1 cellular context compared by ENCODE assay signal in the genomic region with DNA sequence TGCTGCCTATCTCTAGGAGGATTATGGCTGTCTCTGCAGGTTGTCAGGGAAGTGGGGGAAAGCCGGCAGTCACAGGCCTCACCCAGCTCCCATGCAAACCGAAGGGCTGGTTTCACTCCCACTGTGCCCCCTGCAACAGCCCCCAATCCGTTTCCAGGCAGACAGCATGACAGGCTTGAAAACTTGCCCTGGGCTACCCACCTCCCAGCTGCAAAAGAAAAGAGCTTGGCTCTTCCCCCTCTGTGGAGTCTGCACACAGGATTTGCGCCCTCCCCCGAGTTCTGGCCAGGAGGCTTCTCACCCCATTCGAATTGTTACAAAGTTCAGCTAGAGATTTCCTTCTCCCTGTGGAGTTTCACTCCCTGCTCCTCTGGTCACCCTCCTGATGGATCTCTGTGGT.
TF ChIP-seq lines count a peak whose summit lies in the region.

No MANE protein-coding gene starts in this region.

TF ChIP-seq in K562, 482 proteins besides CTCF, POLR2A, EP300 and RAD21 (continued from another document):
- TF ChIP-seq, protein P1, sequence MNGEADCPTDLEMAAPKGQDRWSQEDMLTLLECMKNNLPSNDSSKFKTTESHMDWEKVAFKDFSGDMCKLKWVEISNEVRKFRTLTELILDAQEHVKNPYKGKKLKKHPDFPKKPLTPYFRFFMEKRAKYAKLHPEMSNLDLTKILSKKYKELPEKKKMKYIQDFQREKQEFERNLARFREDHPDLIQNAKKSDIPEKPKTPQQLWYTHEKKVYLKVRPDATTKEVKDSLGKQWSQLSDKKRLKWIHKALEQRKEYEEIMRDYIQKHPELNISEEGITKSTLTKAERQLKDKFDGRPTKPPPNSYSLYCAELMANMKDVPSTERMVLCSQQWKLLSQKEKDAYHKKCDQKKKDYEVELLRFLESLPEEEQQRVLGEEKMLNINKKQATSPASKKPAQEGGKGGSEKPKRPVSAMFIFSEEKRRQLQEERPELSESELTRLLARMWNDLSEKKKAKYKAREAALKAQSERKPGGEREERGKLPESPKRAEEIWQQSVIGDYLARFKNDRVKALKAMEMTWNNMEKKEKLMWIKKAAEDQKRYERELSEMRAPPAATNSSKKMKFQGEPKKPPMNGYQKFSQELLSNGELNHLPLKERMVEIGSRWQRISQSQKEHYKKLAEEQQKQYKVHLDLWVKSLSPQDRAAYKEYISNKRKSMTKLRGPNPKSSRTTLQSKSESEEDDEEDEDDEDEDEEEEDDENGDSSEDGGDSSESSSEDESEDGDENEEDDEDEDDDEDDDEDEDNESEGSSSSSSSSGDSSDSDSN (IDR thresholded peaks at IDR 0.05; ENCODE audit: borderline replicate concordance in 1 of 2, low read depth in 2 of 2, low read length in 2 of 2): no peak
- no peak for TF ChIP-seq SMAD4 (CRISPR knock-in tag; conservative IDR thresholded peaks at IDR 0.05)
- TF ChIP-seq SAFB2 (IDR thresholded peaks at IDR 0.05; ENCODE audit: borderline replicate concordance, low read depth, low read length, severe bottlenecking): no peak
- TF ChIP-seq ZFP1 (CRISPR knock-in tag; IDR thresholded peaks at IDR 0.05): no peak
- TF ChIP-seq SNIP1 (IDR thresholded peaks at IDR 0.05; ENCODE audit: low read depth): no peak
- TF ChIP-seq, protein P2, sequence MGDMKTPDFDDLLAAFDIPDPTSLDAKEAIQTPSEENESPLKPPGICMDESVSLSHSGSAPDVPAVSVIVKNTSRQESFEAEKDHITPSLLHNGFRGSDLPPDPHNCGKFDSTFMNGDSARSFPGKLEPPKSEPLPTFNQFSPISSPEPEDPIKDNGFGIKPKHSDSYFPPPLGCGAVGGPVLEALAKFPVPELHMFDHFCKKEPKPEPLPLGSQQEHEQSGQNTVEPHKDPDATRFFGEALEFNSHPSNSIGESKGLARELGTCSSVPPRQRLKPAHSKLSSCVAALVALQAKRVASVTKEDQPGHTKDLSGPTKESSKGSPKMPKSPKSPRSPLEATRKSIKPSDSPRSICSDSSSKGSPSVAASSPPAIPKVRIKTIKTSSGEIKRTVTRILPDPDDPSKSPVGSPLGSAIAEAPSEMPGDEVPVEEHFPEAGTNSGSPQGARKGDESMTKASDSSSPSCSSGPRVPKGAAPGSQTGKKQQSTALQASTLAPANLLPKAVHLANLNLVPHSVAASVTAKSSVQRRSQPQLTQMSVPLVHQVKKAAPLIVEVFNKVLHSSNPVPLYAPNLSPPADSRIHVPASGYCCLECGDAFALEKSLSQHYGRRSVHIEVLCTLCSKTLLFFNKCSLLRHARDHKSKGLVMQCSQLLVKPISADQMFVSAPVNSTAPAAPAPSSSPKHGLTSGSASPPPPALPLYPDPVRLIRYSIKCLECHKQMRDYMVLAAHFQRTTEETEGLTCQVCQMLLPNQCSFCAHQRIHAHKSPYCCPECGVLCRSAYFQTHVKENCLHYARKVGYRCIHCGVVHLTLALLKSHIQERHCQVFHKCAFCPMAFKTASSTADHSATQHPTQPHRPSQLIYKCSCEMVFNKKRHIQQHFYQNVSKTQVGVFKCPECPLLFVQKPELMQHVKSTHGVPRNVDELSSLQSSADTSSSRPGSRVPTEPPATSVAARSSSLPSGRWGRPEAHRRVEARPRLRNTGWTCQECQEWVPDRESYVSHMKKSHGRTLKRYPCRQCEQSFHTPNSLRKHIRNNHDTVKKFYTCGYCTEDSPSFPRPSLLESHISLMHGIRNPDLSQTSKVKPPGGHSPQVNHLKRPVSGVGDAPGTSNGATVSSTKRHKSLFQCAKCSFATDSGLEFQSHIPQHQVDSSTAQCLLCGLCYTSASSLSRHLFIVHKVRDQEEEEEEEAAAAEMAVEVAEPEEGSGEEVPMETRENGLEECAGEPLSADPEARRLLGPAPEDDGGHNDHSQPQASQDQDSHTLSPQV (IDR thresholded peaks at IDR 0.05): no peak
- TF ChIP-seq BACH1 (tag; IDR thresholded peaks at IDR 0.05): no peak
- no peak for TF ChIP-seq PPARD (CRISPR knock-in tag; IDR thresholded peaks at IDR 0.05)
- no peak for TF ChIP-seq ZNF586 (CRISPR knock-in tag; conservative IDR thresholded peaks at IDR 0.05)
- TF ChIP-seq, protein P3, sequence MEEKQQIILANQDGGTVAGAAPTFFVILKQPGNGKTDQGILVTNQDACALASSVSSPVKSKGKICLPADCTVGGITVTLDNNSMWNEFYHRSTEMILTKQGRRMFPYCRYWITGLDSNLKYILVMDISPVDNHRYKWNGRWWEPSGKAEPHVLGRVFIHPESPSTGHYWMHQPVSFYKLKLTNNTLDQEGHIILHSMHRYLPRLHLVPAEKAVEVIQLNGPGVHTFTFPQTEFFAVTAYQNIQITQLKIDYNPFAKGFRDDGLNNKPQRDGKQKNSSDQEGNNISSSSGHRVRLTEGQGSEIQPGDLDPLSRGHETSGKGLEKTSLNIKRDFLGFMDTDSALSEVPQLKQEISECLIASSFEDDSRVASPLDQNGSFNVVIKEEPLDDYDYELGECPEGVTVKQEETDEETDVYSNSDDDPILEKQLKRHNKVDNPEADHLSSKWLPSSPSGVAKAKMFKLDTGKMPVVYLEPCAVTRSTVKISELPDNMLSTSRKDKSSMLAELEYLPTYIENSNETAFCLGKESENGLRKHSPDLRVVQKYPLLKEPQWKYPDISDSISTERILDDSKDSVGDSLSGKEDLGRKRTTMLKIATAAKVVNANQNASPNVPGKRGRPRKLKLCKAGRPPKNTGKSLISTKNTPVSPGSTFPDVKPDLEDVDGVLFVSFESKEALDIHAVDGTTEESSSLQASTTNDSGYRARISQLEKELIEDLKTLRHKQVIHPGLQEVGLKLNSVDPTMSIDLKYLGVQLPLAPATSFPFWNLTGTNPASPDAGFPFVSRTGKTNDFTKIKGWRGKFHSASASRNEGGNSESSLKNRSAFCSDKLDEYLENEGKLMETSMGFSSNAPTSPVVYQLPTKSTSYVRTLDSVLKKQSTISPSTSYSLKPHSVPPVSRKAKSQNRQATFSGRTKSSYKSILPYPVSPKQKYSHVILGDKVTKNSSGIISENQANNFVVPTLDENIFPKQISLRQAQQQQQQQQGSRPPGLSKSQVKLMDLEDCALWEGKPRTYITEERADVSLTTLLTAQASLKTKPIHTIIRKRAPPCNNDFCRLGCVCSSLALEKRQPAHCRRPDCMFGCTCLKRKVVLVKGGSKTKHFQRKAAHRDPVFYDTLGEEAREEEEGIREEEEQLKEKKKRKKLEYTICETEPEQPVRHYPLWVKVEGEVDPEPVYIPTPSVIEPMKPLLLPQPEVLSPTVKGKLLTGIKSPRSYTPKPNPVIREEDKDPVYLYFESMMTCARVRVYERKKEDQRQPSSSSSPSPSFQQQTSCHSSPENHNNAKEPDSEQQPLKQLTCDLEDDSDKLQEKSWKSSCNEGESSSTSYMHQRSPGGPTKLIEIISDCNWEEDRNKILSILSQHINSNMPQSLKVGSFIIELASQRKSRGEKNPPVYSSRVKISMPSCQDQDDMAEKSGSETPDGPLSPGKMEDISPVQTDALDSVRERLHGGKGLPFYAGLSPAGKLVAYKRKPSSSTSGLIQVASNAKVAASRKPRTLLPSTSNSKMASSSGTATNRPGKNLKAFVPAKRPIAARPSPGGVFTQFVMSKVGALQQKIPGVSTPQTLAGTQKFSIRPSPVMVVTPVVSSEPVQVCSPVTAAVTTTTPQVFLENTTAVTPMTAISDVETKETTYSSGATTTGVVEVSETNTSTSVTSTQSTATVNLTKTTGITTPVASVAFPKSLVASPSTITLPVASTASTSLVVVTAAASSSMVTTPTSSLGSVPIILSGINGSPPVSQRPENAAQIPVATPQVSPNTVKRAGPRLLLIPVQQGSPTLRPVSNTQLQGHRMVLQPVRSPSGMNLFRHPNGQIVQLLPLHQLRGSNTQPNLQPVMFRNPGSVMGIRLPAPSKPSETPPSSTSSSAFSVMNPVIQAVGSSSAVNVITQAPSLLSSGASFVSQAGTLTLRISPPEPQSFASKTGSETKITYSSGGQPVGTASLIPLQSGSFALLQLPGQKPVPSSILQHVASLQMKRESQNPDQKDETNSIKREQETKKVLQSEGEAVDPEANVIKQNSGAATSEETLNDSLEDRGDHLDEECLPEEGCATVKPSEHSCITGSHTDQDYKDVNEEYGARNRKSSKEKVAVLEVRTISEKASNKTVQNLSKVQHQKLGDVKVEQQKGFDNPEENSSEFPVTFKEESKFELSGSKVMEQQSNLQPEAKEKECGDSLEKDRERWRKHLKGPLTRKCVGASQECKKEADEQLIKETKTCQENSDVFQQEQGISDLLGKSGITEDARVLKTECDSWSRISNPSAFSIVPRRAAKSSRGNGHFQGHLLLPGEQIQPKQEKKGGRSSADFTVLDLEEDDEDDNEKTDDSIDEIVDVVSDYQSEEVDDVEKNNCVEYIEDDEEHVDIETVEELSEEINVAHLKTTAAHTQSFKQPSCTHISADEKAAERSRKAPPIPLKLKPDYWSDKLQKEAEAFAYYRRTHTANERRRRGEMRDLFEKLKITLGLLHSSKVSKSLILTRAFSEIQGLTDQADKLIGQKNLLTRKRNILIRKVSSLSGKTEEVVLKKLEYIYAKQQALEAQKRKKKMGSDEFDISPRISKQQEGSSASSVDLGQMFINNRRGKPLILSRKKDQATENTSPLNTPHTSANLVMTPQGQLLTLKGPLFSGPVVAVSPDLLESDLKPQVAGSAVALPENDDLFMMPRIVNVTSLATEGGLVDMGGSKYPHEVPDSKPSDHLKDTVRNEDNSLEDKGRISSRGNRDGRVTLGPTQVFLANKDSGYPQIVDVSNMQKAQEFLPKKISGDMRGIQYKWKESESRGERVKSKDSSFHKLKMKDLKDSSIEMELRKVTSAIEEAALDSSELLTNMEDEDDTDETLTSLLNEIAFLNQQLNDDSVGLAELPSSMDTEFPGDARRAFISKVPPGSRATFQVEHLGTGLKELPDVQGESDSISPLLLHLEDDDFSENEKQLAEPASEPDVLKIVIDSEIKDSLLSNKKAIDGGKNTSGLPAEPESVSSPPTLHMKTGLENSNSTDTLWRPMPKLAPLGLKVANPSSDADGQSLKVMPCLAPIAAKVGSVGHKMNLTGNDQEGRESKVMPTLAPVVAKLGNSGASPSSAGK (IDR thresholded peaks at IDR 0.05): no peak
- no peak for TF ChIP-seq CREBBP (IDR thresholded peaks at IDR 0.05; ENCODE audit: low read depth, low read length)
